20 cellular contexts compared by ENCODE assay signal in genomic region chr12:24153041-24153440, GRCh38.
"Had no signal": no experiment of that assay in that cellular context is flagged by ENCODE, and none has a peak within 500 bp of the region (broad histone marks: within the 10 kb centered on the region; RNA-seq: fewer than 3 reads in every experiment).

No MANE protein-coding gene starts in this region.

- H3K4me3 ChIP-seq: K562, SJSA1, SK-N-MC had no signal

- ATAC-seq: K562 had no signal

- H3K9ac ChIP-seq: KMS-11 had no signal

- H3K27me3 ChIP-seq: SJSA1 had no signal

- H3K27ac ChIP-seq: HL-60, KMS-11, SJSA1, SK-N-MC had no signal

- H3K4me1 ChIP-seq: SJSA1 had no signal

- DNase-seq: Kasumi-1, MM.1S, NCI-H1092 treated with DMSO at 0.1 percent for 48 hours, NCI-H1436, NCI-H187, NCI-H2029, NCI-H2081 treated with DMSO at 0.1 percent for 48 hours, NCI-H345, NCI-H446 treated with DMSO at 0.1 percent for 48 hours, NCI-H510A treated with DMSO at 0.1 percent for 48 hours, NCI-H526, NCI-H774, Right ventricle myocardium superior, RPMI8226, SIG-M5 had no signal

- H3K9me3 ChIP-seq: SJSA1 had no signal

- H3K4me2 ChIP-seq: KMS-11 had no signal

- H3K36me3 ChIP-seq: SJSA1 had no signal
